ENCODE assay signal across 2 cellular contexts in genomic region chr12:40692617-40693502, GRCh38.
TF ChIP-seq lines count a peak whose summit lies in the region.

No MANE protein-coding gene starts in this region.

TF ChIP-seq in HCT116, 20 proteins besides CTCF, POLR2A, EP300 and RAD21 (continued from another document):
- TF ChIP-seq REST (IDR thresholded peaks at IDR 0.05; ENCODE audit: low read depth) (no peak), YY1 (IDR thresholded peaks at IDR 0.05; ENCODE audit: extremely low read depth, insufficient replicate concordance, low read depth, low read length) (no peak), SP1 (IDR thresholded peaks at IDR 0.05; ENCODE audit: low read depth) (no peak), EZH2 (IDR thresholded peaks at IDR 0.05) (no peak), ZNF274 (IDR thresholded peaks at IDR 0.05; ENCODE audit: low read depth, low read length) (no peak), ZBTB33 (IDR thresholded peaks at IDR 0.05; ENCODE audit: extremely low read depth, insufficient replicate concordance, low read length) (no peak), FOSL1 (IDR thresholded peaks at IDR 0.05; ENCODE audit: low read depth) (no peak), TCF7L2 (IDR thresholded peaks at IDR 0.05; ENCODE audit: borderline replicate concordance, extremely low read depth, insufficient read depth, insufficient read length) (no peak)

TF ChIP-seq in WTC11, 78 proteins besides CTCF, POLR2A, EP300 and RAD21 (continued from another document):
- TF ChIP-seq PRDM15 (CRISPR knock-in tag; IDR thresholded peaks at IDR 0.05) (peak; percentile 81), ZBTB43 (CRISPR knock-in tag; IDR thresholded peaks at IDR 0.05) (no peak), RELA (CRISPR knock-in tag; IDR thresholded peaks at IDR 0.05; ENCODE audit: borderline replicate concordance) (no peak), IRF1 (CRISPR knock-in tag; IDR thresholded peaks at IDR 0.05) (no peak), ZNF423 (CRISPR knock-in tag; IDR thresholded peaks at IDR 0.05) (peak; percentile 46; the same call in 1 of the 2 replicates)
